ENCODE assay signal across 1 cellular context in the genomic region with DNA sequence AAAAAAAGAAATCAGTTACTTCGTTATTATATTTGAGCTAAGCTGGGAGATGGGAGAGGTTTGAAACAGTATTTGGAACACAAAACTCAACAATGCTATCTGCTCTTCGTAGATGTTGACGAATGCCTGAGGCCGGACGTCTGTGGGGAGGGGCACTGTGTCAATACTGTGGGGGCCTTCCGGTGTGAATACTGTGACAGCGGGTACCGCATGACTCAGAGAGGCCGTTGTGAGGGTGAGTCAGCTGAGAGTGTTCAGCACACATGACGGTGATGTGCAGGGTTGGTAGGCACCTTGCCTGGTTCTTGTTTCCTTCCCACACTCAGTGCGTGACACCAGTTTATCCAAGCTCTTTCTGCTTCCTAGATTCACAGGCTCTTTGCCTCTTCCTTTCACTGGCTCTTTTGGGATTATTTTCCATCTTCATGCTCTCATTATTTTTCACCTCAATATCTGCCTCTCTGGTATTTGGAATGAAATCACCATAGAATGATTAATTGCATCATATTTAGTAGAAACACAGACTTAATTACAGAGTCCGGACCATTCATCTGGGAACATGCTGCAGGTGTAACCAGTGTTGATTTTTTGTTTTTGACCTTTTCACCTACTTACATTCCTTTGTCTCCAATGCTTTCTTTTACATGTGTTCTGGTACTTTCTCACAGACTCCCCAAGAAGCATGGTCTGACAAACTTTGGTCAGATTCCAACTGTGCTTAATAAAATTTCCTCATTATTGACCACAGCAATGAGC.
TF ChIP-seq lines count a peak whose summit lies in the region.

No MANE protein-coding gene starts in this region.

TF ChIP-seq in K562, 482 proteins besides CTCF, POLR2A, EP300 and RAD21 (continued from another document):
- TF ChIP-seq ZNF395 (CRISPR knock-in tag; IDR thresholded peaks at IDR 0.05) (no peak), CREB1 (IDR thresholded peaks at IDR 0.05) (no peak), CREB1 (CRISPR knock-in tag; IDR thresholded peaks at IDR 0.05) (no peak), MIER1 (IDR thresholded peaks at IDR 0.05; ENCODE audit: low read depth) (no peak), ZBTB12 (CRISPR knock-in tag; IDR thresholded peaks at IDR 0.05) (0 out of 2 replicates have a peak, but pooled peaks have one; percentile 18), FOS (IDR thresholded peaks at IDR 0.05; ENCODE audit: extremely low read depth, insufficient read length) (peak; percentile 53), ATF7 (IDR thresholded peaks at IDR 0.05) (peak; percentile 50; the same call in 1 of the 2 replicates)
